2 cellular contexts compared by ENCODE assay signal in the genomic region with DNA sequence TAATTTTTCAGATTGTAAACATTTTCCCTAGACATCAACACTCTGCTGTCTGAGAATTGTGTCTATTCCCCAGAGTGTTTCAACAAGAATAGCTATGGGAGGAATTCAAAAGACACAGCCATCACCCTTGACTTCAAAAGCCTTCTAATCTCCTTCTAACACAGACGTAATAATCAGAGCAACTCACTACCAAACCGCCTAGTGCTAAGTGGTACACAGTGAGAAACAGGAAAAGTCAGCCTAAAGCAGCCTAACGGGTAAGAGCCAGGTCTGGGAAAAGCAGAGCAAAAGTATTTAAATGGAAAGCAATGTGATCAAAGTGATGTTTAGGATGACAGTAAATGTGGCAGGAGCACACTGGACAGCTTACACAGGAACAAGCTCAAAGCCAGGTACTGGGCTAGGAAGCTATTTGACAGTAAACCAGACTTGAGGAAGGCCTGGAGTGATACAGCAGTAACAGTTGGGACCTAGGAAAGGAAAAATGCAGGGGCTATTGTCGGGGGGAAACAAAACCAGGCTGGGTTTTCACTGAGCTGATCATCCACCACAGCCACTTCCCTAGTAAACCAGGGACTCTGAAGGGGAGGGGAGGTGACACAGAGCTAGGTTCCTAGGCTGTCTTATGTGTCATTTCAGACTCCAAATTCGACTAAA.
TF ChIP-seq lines count a peak whose summit lies in the region.

No MANE protein-coding gene starts in this region.

TF ChIP-seq in K562, 482 proteins besides CTCF, POLR2A, EP300 and RAD21 (continued from another document and continues in another):
- TF ChIP-seq, protein P1, sequence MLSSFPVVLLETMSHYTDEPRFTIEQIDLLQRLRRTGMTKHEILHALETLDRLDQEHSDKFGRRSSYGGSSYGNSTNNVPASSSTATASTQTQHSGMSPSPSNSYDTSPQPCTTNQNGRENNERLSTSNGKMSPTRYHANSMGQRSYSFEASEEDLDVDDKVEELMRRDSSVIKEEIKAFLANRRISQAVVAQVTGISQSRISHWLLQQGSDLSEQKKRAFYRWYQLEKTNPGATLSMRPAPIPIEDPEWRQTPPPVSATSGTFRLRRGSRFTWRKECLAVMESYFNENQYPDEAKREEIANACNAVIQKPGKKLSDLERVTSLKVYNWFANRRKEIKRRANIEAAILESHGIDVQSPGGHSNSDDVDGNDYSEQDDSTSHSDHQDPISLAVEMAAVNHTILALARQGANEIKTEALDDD (IDR thresholded peaks at IDR 0.05) = 0 out of 2 replicates have a peak, but pooled peaks have one; percentile 12
- TF ChIP-seq SIX5 (IDR thresholded peaks at IDR 0.05; ENCODE audit: borderline replicate concordance in 1 of 2, insufficient read depth in 1 of 2, low read depth in 1 of 2, low read length in 2 of 2) = no peak
- 0 out of 2 replicates have a peak, but pooled peaks have one; percentile 16 for TF ChIP-seq KLF6 (CRISPR knock-in tag; IDR thresholded peaks at IDR 0.05; ENCODE audit: borderline replicate concordance)
- TF ChIP-seq KDM1A (IDR thresholded peaks at IDR 0.05) = peak; percentile 94 to 95
- TF ChIP-seq BRD9 (IDR thresholded peaks at IDR 0.05; ENCODE audit: low read depth, partially characterized antibody) = no peak
- TF ChIP-seq STAT5A (IDR thresholded peaks at IDR 0.05; ENCODE audit: borderline replicate concordance, low read length) = 0 out of 2 replicates have a peak, but pooled peaks have one; percentile 26
- peak; percentile 57; the same call in 1 of the 2 replicates for TF ChIP-seq SMAD4 (CRISPR knock-in tag; conservative IDR thresholded peaks at IDR 0.05)
- peak; percentile 63; the same call in 1 of the 2 replicates for TF ChIP-seq LEF1 (IDR thresholded peaks at IDR 0.05)
- no peak for TF ChIP-seq PHF20 (IDR thresholded peaks at IDR 0.05; ENCODE audit: partially characterized antibody)
- no peak for TF ChIP-seq ZNF699 (CRISPR knock-in tag; IDR thresholded peaks at IDR 0.05; ENCODE audit: insufficient replicate concordance)
- no peak for TF ChIP-seq PRPF4 (IDR thresholded peaks at IDR 0.05; ENCODE audit: insufficient read depth, low read depth, low read length, poor library complexity, severe bottlenecking)
- TF ChIP-seq, protein P2, sequence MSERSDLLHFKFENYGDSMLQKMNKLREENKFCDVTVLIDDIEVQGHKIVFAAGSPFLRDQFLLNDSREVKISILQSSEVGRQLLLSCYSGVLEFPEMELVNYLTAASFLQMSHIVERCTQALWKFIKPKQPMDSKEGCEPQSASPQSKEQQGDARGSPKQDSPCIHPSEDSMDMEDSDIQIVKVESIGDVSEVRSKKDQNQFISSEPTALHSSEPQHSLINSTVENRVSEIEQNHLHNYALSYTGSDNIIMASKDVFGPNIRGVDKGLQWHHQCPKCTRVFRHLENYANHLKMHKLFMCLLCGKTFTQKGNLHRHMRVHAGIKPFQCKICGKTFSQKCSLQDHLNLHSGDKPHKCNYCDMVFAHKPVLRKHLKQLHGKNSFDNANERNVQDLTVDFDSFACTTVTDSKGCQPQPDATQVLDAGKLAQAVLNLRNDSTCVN (CRISPR knock-in tag; IDR thresholded peaks at IDR 0.05) = 0 out of 2 replicates have a peak, but pooled peaks have one; percentile 66
- TF ChIP-seq SMARCE1 (IDR thresholded peaks at IDR 0.05) = 0 out of 2 replicates have a peak, but pooled peaks have one; percentile 16
- TF ChIP-seq TSC22D4 (tag; IDR thresholded peaks at IDR 0.05) = no peak
- TF ChIP-seq EP400 (IDR thresholded peaks at IDR 0.05) = no peak
- peak; percentile 62 for TF ChIP-seq TAL1 (IDR thresholded peaks at IDR 0.05)
- peak; percentile 28; the same call in 1 of the 2 replicates for TF ChIP-seq CTBP1 (IDR thresholded peaks at IDR 0.05; ENCODE audit: borderline replicate concordance)
- no peak for TF ChIP-seq SAFB (IDR thresholded peaks at IDR 0.05; ENCODE audit: borderline replicate concordance, low read depth, low read length)
- TF ChIP-seq ARID1B (IDR thresholded peaks at IDR 0.05) = peak; percentile 78
- TF ChIP-seq, protein P3, sequence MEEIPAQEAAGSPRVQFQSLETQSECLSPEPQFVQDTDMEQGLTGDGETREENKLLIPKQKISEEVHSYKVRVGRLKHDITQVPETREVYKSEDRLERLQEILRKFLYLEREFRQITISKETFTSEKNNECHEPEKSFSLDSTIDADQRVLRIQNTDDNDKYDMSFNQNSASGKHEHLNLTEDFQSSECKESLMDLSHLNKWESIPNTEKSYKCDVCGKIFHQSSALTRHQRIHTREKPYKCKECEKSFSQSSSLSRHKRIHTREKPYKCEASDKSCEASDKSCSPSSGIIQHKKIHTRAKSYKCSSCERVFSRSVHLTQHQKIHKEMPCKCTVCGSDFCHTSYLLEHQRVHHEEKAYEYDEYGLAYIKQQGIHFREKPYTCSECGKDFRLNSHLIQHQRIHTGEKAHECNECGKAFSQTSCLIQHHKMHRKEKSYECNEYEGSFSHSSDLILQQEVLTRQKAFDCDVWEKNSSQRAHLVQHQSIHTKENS (CRISPR knock-in tag; IDR thresholded peaks at IDR 0.05) = no peak
- no peak for TF ChIP-seq NR2C2 (CRISPR knock-in tag; IDR thresholded peaks at IDR 0.05)
- TF ChIP-seq NR2C2 (tag; IDR thresholded peaks at IDR 0.05) = no peak
- 0 out of 2 replicates have a peak, but pooled peaks have one; percentile 27 for TF ChIP-seq SUPT5H (IDR thresholded peaks at IDR 0.05)
- TF ChIP-seq, protein P4, sequence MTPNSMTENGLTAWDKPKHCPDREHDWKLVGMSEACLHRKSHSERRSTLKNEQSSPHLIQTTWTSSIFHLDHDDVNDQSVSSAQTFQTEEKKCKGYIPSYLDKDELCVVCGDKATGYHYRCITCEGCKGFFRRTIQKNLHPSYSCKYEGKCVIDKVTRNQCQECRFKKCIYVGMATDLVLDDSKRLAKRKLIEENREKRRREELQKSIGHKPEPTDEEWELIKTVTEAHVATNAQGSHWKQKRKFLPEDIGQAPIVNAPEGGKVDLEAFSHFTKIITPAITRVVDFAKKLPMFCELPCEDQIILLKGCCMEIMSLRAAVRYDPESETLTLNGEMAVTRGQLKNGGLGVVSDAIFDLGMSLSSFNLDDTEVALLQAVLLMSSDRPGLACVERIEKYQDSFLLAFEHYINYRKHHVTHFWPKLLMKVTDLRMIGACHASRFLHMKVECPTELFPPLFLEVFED (CRISPR knock-in tag; conservative IDR thresholded peaks at IDR 0.05) = no peak
- TF ChIP-seq CBFA2T3 (IDR thresholded peaks at IDR 0.05) = peak; percentile 84
- no peak for TF ChIP-seq ZC3H4 (CRISPR knock-in tag; IDR thresholded peaks at IDR 0.05; ENCODE audit: borderline replicate concordance)
- TF ChIP-seq, protein P5, sequence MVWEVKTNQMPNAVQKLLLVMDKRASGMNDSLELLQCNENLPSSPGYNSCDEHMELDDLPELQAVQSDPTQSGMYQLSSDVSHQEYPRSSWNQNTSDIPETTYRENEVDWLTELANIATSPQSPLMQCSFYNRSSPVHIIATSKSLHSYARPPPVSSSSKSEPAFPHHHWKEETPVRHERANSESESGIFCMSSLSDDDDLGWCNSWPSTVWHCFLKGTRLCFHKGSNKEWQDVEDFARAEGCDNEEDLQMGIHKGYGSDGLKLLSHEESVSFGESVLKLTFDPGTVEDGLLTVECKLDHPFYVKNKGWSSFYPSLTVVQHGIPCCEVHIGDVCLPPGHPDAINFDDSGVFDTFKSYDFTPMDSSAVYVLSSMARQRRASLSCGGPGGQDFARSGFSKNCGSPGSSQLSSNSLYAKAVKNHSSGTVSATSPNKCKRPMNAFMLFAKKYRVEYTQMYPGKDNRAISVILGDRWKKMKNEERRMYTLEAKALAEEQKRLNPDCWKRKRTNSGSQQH (CRISPR knock-in tag; IDR thresholded peaks at IDR 0.05) = peak; percentile 78; the same call in 1 of the 2 replicates
- no peak for TF ChIP-seq PPARD (CRISPR knock-in tag; IDR thresholded peaks at IDR 0.05)
- TF ChIP-seq ZNF324 (CRISPR knock-in tag; IDR thresholded peaks at IDR 0.05) = 0 out of 2 replicates have a peak, but pooled peaks have one; percentile 10

TF ChIP-seq in HEK293T, 16 proteins besides CTCF, POLR2A, EP300 and RAD21 (continued from another document):
- TF ChIP-seq CTBP1 (IDR thresholded peaks at IDR 0.05; ENCODE audit: borderline replicate concordance) (no peak), TARDBP (IDR thresholded peaks at IDR 0.05) (no peak), LEF1 (IDR thresholded peaks at IDR 0.05; ENCODE audit: borderline replicate concordance) (no peak), ELF4 (IDR thresholded peaks at IDR 0.05) (no peak), FOXM1 (IDR thresholded peaks at IDR 0.05; ENCODE audit: borderline replicate concordance) (no peak), ARNT (IDR thresholded peaks at IDR 0.05) (no peak), FOXA1 (IDR thresholded peaks at IDR 0.05) (no peak)
TF ChIP-seq in HEK293T: peak in this region for 0.
